ENCODE assay signal across 17 cellular contexts in genomic region chr15:86588413-86588812, GRCh38.
"Had no signal": no experiment of that assay in that cellular context is flagged by ENCODE, and none has a peak within 500 bp of the region (broad histone marks: within the 10 kb centered on the region; RNA-seq: fewer than 3 reads in every experiment).

No MANE protein-coding gene starts in this region.

- H3K9me3 Mint-ChIP-seq: effector memory CD8-positive, alpha-beta T cell had no signal

- H3K36me3 Mint-ChIP-seq: activated naive CD8-positive, alpha-beta T cell treated with anti-CD3 and anti-CD28 coated beads, Interleukin-2, amount 10 ng/mL, durations not matched to agents 7 days and 5 days; mesothelial cell of epicardium; natural killer cell treated with Interleukin-12 subunit alpha and Interleukin-12 subunit beta and Interleukin-15 and Interleukin-18, amount 100 ng/mL, for 72 hours had no signal

- H3K9me3 ChIP-seq: breast epithelium, lower lobe of right lung, thyroid gland had no signal

- H3K36me3 ChIP-seq: breast epithelium, lower lobe of right lung, thyroid gland had no signal

- H3K27ac Mint-ChIP-seq: activated CD4-positive, alpha-beta T cell treated with anti-CD3 and anti-CD28 coated beads for 36 hours; activated naive CD8-positive, alpha-beta T cell treated with anti-CD3 and anti-CD28 coated beads, Interleukin-2, amount 10 ng/mL, durations not matched to agents 7 days and 5 days; dendritic cell treated with granulocyte-macrophage colony-stimulating factor and Interleukin-4, amounts not matched to agents 40 ng/mL and 50 ng/mL, for 4 days; effector memory CD8-positive, alpha-beta T cell; mesothelial cell of epicardium; natural killer cell treated with Interleukin-12 subunit alpha and Interleukin-12 subunit beta and Interleukin-15 and Interleukin-18, amount 100 ng/mL, for 72 hours; T-helper 2 cell treated with Interferon-gamma antibody and Interleukin-4, amounts not matched to agents 5 μg/mL and 100 μg/mL, for 36 hours had no signal

- H3K27me3 ChIP-seq: breast epithelium, thyroid gland had no signal

- H3K4me3 ChIP-seq: breast epithelium, lower lobe of right lung, thyroid gland had no signal

- ATAC-seq: activated CD4-positive, alpha-beta T cell treated with anti-CD3 and anti-CD28 coated beads for 36 hours; effector memory CD8-positive, alpha-beta T cell; lower lobe of right lung; natural killer cell treated with Interleukin-12 subunit alpha and Interleukin-12 subunit beta and Interleukin-15 and Interleukin-18, amount 100 ng/mL, for 72 hours had no signal

- H3K27ac ChIP-seq: breast epithelium, lower lobe of right lung, thyroid gland had no signal

- H3K4me3 Mint-ChIP-seq: activated CD4-positive, alpha-beta T cell treated with anti-CD3 and anti-CD28 coated beads for 36 hours; activated naive CD8-positive, alpha-beta T cell treated with anti-CD3 and anti-CD28 coated beads, Interleukin-2, amount 10 ng/mL, durations not matched to agents 7 days and 5 days; dendritic cell treated with granulocyte-macrophage colony-stimulating factor and Interleukin-4, amounts not matched to agents 40 ng/mL and 50 ng/mL, for 4 days; effector memory CD8-positive, alpha-beta T cell; mesothelial cell of epicardium; natural killer cell treated with Interleukin-12 subunit alpha and Interleukin-12 subunit beta and Interleukin-15 and Interleukin-18, amount 100 ng/mL, for 72 hours; T-helper 2 cell treated with Interferon-gamma antibody and Interleukin-4, amounts not matched to agents 5 μg/mL and 100 μg/mL, for 36 hours had no signal

- H3K27me3 Mint-ChIP-seq: activated CD4-positive, alpha-beta T cell treated with anti-CD3 and anti-CD28 coated beads for 36 hours; activated naive CD8-positive, alpha-beta T cell treated with anti-CD3 and anti-CD28 coated beads, Interleukin-2, amount 10 ng/mL, durations not matched to agents 7 days and 5 days; dendritic cell treated with granulocyte-macrophage colony-stimulating factor and Interleukin-4, amounts not matched to agents 40 ng/mL and 50 ng/mL, for 4 days; effector memory CD8-positive, alpha-beta T cell had no signal

- H3K4me1 ChIP-seq: breast epithelium, lower lobe of right lung, thyroid gland had no signal

- H3K4me1 Mint-ChIP-seq: activated CD4-positive, alpha-beta T cell treated with anti-CD3 and anti-CD28 coated beads for 36 hours; activated naive CD8-positive, alpha-beta T cell treated with anti-CD3 and anti-CD28 coated beads, Interleukin-2, amount 10 ng/mL, durations not matched to agents 7 days and 5 days; mesothelial cell of epicardium had no signal

- DNase-seq: activated CD4-positive, alpha-beta T cell treated with anti-CD3 and anti-CD28 coated beads for 36 hours; activated CD4-positive, alpha-beta T cell treated with anti-CD3 and anti-CD28 coated beads, Interleukin-2, amount 50 U/mL, for 48 hours; activated naive CD4-positive, alpha-beta T cell treated with Interleukin-2 at 50 U/mL for 16 hours; activated naive CD8-positive, alpha-beta T cell treated with anti-CD3 and anti-CD28 coated beads, Interleukin-2, amount 10 ng/mL, durations not matched to agents 7 days and 5 days; effector memory CD8-positive, alpha-beta T cell; lower lobe of right lung; nucleus accumbens; retina; stimulated activated CD4-positive, alpha-beta T cell treated with anti-CD3 and anti-CD28 coated beads, Interleukin-1b, Interleukin-23, amount 100 ng/mL, for 48 hours; stimulated activated CD8-positive, alpha-beta memory T cell treated with anti-CD3 and anti-CD28 coated beads, Interleukin-4, amount 100 ng/mL, for 48 hours; stimulated activated naive CD4-positive, alpha-beta T cell treated with Interleukin-2 at 50 U/mL for 16 hours; thyroid gland had no signal
